In the genomic region with DNA sequence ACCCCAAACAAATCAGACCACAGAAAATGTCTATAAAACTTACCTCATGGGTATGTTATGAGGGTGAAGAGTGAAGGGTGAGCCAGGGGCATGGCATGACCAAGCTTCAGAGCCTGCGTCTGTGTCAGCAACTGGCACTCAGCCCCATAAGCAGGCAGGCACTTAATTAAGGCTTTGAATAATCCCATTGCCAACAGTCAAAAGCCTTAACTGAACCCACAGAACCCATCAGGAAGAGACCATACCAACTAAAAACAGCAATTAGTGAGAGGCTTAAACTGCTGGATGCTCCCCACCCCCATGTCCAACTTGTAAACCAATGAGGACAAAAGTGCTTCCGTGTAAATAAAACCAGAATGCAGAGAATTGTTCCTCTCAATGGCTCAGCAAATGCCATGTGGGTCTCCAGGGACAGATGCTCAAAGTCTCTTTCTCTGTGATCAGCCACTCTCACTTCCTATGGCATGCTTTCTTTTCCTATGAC, we compare ENCODE assay signal across 10 cellular contexts.
DNase-seq lines count a peak whose midpoint lies in the region; ATAC-seq, FAIRE-seq and TF ChIP-seq lines count a peak whose summit lies in the region.
"Had no signal": no experiment of that assay in that cellular context is flagged by ENCODE, and none has a peak within 500 bp of the region (broad histone marks: within the 10 kb centered on the region; RNA-seq: fewer than 3 reads in every experiment).

No MANE protein-coding gene starts in this region.

- H3K79me2 ChIP-seq in osteoblast (ENCODE audit: insufficient read depth, low read length), result peaks cover 22% of the 10 kb centered on the region

- FAIRE-seq in frontal cortex (lab: Jason Lieb, UNC), result no peak

- TF ChIP-seq CTCF in WERI-Rb-1 (IDR thresholded peaks at IDR 0.05; ENCODE audit: low read depth, low read length) (no peak), osteoblast (IDR thresholded peaks at IDR 0.05; ENCODE audit: extremely low read depth, low read depth, low read length) (no peak)

- peak; percentile 95 for DNase-seq in Daoy (ENCODE audit: low read depth)
- peak; percentile 83 for DNase-seq in NCI-H146 (lab: John Stamatoyannopoulos, UW)
- peak; percentile 21 for DNase-seq in WERI-Rb-1
- peak; percentile 50 for DNase-seq in osteoblast (ENCODE audit: insufficient read length, low spot score, missing footprints)
- no peak for DNase-seq in frontal cortex (ENCODE audit: low spot score in 2 of 2)
- DNase-seq in stimulated activated CD4-positive, alpha-beta T cell treated with anti-CD3 and anti-CD28 coated beads, Interleukin-2, amount 100 ng/mL, for 24 hours, result no peak
- DNase-seq: central memory CD4-positive, alpha-beta T cell; T-helper 9 cell had no signal

- no peaks in the 10 kb centered on the region for H3K36me3 ChIP-seq in WERI-Rb-1
- peaks cover 14% of the 10 kb centered on the region for H3K36me3 ChIP-seq in osteoblast (ENCODE audit: insufficient read depth, low read length)

- H3K4me3 ChIP-seq in WERI-Rb-1 (ENCODE audit: low read depth, low read length) (no peak overlapping the region), osteoblast (ENCODE audit: insufficient read depth, low read length) (no peak overlapping the region)

- H3K4me1 ChIP-seq in osteoblast (ENCODE audit: insufficient read depth, low read length), result peaks cover 56% of the 10 kb centered on the region

- H2AFZ ChIP-seq in osteoblast (ENCODE audit: low read length), result no peak overlapping the region

- no peaks in the 10 kb centered on the region for H3K9me3 ChIP-seq in WERI-Rb-1 (ENCODE audit: severe bottlenecking)
- no peaks in the 10 kb centered on the region for H3K9me3 ChIP-seq in osteoblast (ENCODE audit: low read depth, low read length)

- H3K4me2 ChIP-seq in osteoblast (ENCODE audit: insufficient read depth, low read length), result peak overlapping the region; percentile 66

- no peaks in the 10 kb centered on the region for H4K20me1 ChIP-seq in osteoblast (ENCODE audit: insufficient read depth, low read length)

- H3K27me3 ChIP-seq in WERI-Rb-1 (ENCODE audit: insufficient read depth, low read depth, severe bottlenecking), result no peaks in the 10 kb centered on the region
- no peaks in the 10 kb centered on the region for H3K27me3 ChIP-seq in osteoblast (ENCODE audit: insufficient read depth, low read length)

- no peak for ATAC-seq in HG03175 (IDR thresholded peaks at IDR 0.05; ENCODE audit: unreplicated experiment)
- ATAC-seq in HG03135 (IDR thresholded peaks at IDR 0.05; ENCODE audit: unreplicated experiment), result no peak

- no peak overlapping the region for H3K27ac ChIP-seq in WERI-Rb-1
- H3K27ac ChIP-seq in osteoblast (ENCODE audit: low read depth, low read length), result peak overlapping the region; percentile 76

Comparison
In these comparisons a context has a peak if more than half of its experiments do, and no peak if none do; other contexts are left out.
1. DNase-seq: peak in Daoy (single experiment), NCI-H146 (single experiment), WERI-Rb-1 (single experiment) and osteoblast (single experiment); none in frontal cortex (0 of 2) and stimulated activated CD4-positive, alpha-beta T cell treated with anti-CD3 and anti-CD28 coated beads, Interleukin-2, amount 100 ng/mL, for 24 hours (0 of 2).